In the genomic region with DNA sequence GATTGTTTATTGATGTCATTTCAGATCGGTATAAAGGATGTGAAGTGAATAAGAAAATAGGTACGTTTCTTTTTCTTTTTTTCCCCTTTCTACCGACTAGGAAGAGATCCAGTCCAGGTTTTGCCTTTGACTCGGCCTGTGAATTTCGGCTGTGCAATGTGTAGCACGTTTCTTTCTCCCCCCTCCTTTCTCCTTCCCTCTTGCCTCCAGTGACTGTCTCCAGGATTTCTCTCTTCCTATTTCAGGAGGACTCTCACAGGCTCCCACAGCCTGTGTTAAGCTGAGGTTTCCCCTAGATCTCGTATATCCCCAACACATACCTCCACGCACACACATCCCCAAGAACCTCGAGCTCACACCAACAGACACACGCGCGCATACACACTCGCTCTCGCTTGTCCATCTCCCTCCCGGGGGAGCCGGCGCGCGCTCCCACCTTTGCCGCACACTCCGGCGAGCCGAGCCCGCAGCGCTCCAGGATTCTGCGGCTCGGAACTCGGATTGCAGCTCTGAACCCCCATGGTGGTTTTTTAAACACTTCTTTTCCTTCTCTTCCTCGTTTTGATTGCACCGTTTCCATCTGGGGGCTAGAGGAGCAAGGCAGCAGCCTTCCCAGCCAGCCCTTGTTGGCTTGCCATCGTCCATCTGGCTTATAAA, we compare ENCODE assay signal across 9 cellular contexts. TPM values are rescaled to one million over a fixed set of nuclear protein-coding genes. Genes with fewer than 3 reads are reported as not detected.
A peak's percentile ranks its signal among the peaks of the same experiment; 100 is the strongest.
DNase-seq lines count a peak whose midpoint lies in the region; ATAC-seq and TF ChIP-seq lines count a peak whose summit lies in the region.
"Had no signal": no experiment of that assay in that cellular context is flagged by ENCODE, and none has a peak within 500 bp of the region (broad histone marks: within the 10 kb centered on the region; RNA-seq: fewer than 3 reads in every experiment).

Gene GPC6, plus strand, starts transcription at position 185 of the 657 bp plus-strand sequence.

- peak; percentile 13 for TF ChIP-seq POLR2A in ovary (IDR thresholded peaks at IDR 0.05)

- intact Hi-C loops in ovary (cut with DNase I): loop anchor here in 1 of 4 donors (10.0 kb wide), 1 partner anchor 1138 kb away; no protein-coding TSS in a partner anchor

- H3K4me3 ChIP-seq in ovary: peak within 1 kb of the TSS; percentile 50

- peak; percentile 89 for DNase-seq in COLO668 (lab: John Stamatoyannopoulos, UW; ENCODE audit: unreplicated experiment)
- DNase-seq in NCI-H1105 treated with DMSO at 0.1 percent for 48 hours (lab: John Stamatoyannopoulos, UW): peak; percentile 83
- peak; percentile 34 for DNase-seq in T1000 (lab: John Stamatoyannopoulos, UW)
- DNase-seq in glomerular endothelial cell (ENCODE audit: extremely low read depth, low read depth, low spot score): no peak
- DNase-seq in ovary: peak in 4 of 5 donors; percentile 40 to 70 (median 59)
- DNase-seq in GF-D8 (lab: John Stamatoyannopoulos, UW): no peak

- H3K9me3 ChIP-seq in ovary: no peaks in the 10 kb centered on the region
- H3K9me3 ChIP-seq: neutrophil had no signal

- WGBS in ovary, 3 donors: 0 to 1% (median 0%) methylated on average over 31 of the region's 31 CpGs

- no peaks in the 10 kb centered on the region for H3K27me3 ChIP-seq in ovary

- peak within 1 kb of the TSS; percentile 76 to 94 for H3K27ac ChIP-seq in ovary
- H3K27ac ChIP-seq: neutrophil had no signal

- TF ChIP-seq CTCF in ovary (IDR thresholded peaks at IDR 0.05): no peak

- no peaks in the 10 kb centered on the region for H3K36me3 ChIP-seq in ovary
- H3K36me3 ChIP-seq: neutrophil had no signal

- no peak for ATAC-seq in HG02840 (IDR thresholded peaks at IDR 0.05; ENCODE audit: low FRiP score, unreplicated experiment)
- no peak for ATAC-seq in HG02870 (IDR thresholded peaks at IDR 0.05; ENCODE audit: unreplicated experiment)

- no peak for TF ChIP-seq EP300 in ovary (IDR thresholded peaks at IDR 0.05)

- H3K4me1 ChIP-seq in ovary (ENCODE audit: insufficient read depth): peaks cover 3% of the 10 kb centered on the region

RNA-seq across cellular contexts. Expression of gene GPC6, which starts in this region (rescaled TPM):
- total RNA-seq in glomerular endothelial cell (11.0 and 11.3 TPM in 2 replicates), ovary (10 to 100 TPM in 5 of 7 donors, 1 to 10 TPM in 2; 4.3 to 22.3 (median 17.9) TPM)
- 10 to 100 TPM; 11.1 to 22.0 TPM for polyA plus RNA-seq in ovary

Comparison
In these comparisons a context has a peak if more than half of its experiments do, and no peak if none do; other contexts are left out.
1. DNase-seq: peak in COLO668 (single experiment), NCI-H1105 treated with DMSO at 0.1 percent for 48 hours (single experiment), T1000 (single experiment) and ovary (4 of 5); none in glomerular endothelial cell (single experiment) and GF-D8 (single experiment).